Comparison of ENCODE assay signal across 7 cellular contexts in genomic region chr1:186843931-186844330, GRCh38.
"Had no signal": no experiment of that assay in that cellular context is flagged by ENCODE, and none has a peak within 500 bp of the region (broad histone marks: within the 10 kb centered on the region; RNA-seq: fewer than 3 reads in every experiment).

No MANE protein-coding gene starts in this region.

- H3K4me3 ChIP-seq: GM23248, HAP-1, K562 had no signal

- ATAC-seq: HCT116, K562 had no signal

- H3K27ac ChIP-seq: GM23248 had no signal

- H3K36me3 ChIP-seq: HAP-1 had no signal

- DNase-seq: GM23248, GOT3, H7, IMR-90 had no signal

- H3K9me3 ChIP-seq: HAP-1 had no signal
